In genomic region chr1:43304771-43305300, GRCh38 we compare ENCODE assay signal across 1 cellular context.
A peak's percentile ranks its signal among the peaks of the same experiment; 100 is the strongest.
TF ChIP-seq lines count a peak whose summit lies in the region.

No MANE protein-coding gene starts in this region.

TF ChIP-seq in endothelial cell of umbilical vein, 7 proteins besides CTCF, POLR2A, EP300 and RAD21:
- no peak for TF ChIP-seq MAX (IDR thresholded peaks at IDR 0.05; ENCODE audit: insufficient read depth, insufficient read length)
- peak; percentile 14 for TF ChIP-seq POLR2AphosphoS5 (IDR thresholded peaks at IDR 0.05; ENCODE audit: insufficient read depth, low read depth, low read length)
